ENCODE assay signal across 1 cellular context in genomic region chr5:132776077-132776931, GRCh38.
TF ChIP-seq lines count a peak whose summit lies in the region.

No MANE protein-coding gene starts in this region.

TF ChIP-seq in SK-N-SH, 30 proteins besides CTCF, POLR2A, EP300 and RAD21 (continued from another document):
- TF ChIP-seq, protein P1, sequence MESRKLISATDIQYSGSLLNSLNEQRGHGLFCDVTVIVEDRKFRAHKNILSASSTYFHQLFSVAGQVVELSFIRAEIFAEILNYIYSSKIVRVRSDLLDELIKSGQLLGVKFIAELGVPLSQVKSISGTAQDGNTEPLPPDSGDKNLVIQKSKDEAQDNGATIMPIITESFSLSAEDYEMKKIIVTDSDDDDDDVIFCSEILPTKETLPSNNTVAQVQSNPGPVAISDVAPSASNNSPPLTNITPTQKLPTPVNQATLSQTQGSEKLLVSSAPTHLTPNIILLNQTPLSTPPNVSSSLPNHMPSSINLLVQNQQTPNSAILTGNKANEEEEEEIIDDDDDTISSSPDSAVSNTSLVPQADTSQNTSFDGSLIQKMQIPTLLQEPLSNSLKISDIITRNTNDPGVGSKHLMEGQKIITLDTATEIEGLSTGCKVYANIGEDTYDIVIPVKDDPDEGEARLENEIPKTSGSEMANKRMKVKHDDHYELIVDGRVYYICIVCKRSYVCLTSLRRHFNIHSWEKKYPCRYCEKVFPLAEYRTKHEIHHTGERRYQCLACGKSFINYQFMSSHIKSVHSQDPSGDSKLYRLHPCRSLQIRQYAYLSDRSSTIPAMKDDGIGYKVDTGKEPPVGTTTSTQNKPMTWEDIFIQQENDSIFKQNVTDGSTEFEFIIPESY (IDR thresholded peaks at IDR 0.05; ENCODE audit: borderline replicate concordance, low read depth) = no peak
- TF ChIP-seq MXI1 (IDR thresholded peaks at IDR 0.05; ENCODE audit: low read depth, low read length) (no peak), TAF1 (IDR thresholded peaks at IDR 0.05; ENCODE audit: borderline replicate concordance, low read depth, low read length) (peak; percentile 7; the same call in 1 of the 2 replicates), FOSL2 (IDR thresholded peaks at IDR 0.05; ENCODE audit: borderline replicate concordance, low read depth) (no peak), FOXJ3 (CRISPR knock-in tag; IDR thresholded peaks at IDR 0.05) (no peak), USF2 (IDR thresholded peaks at IDR 0.05; ENCODE audit: borderline replicate concordance, low read depth, low read length) (no peak), EZH2phosphoT487 (IDR thresholded peaks at IDR 0.05; ENCODE audit: borderline replicate concordance, low read depth) (no peak), NFIC (IDR thresholded peaks at IDR 0.05; ENCODE audit: borderline replicate concordance) (no peak; the same call in 1 of the 2 replicates)
- TF ChIP-seq, protein P2, sequence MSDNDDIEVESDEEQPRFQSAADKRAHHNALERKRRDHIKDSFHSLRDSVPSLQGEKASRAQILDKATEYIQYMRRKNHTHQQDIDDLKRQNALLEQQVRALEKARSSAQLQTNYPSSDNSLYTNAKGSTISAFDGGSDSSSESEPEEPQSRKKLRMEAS (IDR thresholded peaks at IDR 0.05; ENCODE audit: low read depth) = no peak
- TF ChIP-seq, protein P3, sequence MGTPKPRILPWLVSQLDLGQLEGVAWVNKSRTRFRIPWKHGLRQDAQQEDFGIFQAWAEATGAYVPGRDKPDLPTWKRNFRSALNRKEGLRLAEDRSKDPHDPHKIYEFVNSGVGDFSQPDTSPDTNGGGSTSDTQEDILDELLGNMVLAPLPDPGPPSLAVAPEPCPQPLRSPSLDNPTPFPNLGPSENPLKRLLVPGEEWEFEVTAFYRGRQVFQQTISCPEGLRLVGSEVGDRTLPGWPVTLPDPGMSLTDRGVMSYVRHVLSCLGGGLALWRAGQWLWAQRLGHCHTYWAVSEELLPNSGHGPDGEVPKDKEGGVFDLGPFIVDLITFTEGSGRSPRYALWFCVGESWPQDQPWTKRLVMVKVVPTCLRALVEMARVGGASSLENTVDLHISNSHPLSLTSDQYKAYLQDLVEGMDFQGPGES (IDR thresholded peaks at IDR 0.05; ENCODE audit: low read depth, low read length) = no peak
